15 cellular contexts compared by ENCODE assay signal in the genomic region with DNA sequence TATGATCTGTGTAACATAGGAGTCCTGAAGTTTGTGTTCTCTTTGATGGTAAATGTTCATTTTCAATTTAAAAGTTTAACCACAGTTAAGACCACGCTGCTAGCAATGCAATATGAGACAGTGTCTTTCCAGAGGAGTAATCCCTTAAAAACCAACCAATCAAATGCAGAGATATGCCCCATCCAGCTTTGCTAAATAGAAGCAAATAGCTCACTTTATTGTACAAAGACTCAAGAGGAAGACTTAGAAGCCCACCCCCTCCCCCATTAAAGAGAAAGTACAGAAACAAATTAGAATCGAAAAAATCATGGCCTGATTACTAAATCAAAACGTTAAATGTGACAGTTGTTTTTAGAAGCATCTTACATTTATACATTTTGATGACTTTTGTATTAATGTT. TPM values are rescaled to one million over a fixed set of nuclear protein-coding genes. Genes with fewer than 3 reads are reported as not detected.
A peak's percentile ranks its signal among the peaks of the same experiment; 100 is the strongest.
DNase-seq lines count a peak whose midpoint lies in the region; ATAC-seq and TF ChIP-seq lines count a peak whose summit lies in the region.
"Had no signal": no experiment of that assay in that cellular context is flagged by ENCODE, and none has a peak within 500 bp of the region (broad histone marks: within the 10 kb centered on the region; RNA-seq: fewer than 3 reads in every experiment).

No MANE protein-coding gene starts in this region.

- in situ Hi-C loops in ACHN (cut with HindIII; ENCODE audit: low pct_ligation_motif_present, low pct_unique_long_range_greater_than_20kb, low sequenced_read_pairs): no loop called here

- H3K27me3 Mint-ChIP-seq in activated T-helper 17 cell treated with anti-CD3 and anti-CD28 coated beads, Interleukin-2, amount 50 U/mL, for 72 hours: no peaks in the 10 kb centered on the region
- peaks cover 2% of the 10 kb centered on the region for H3K27me3 Mint-ChIP-seq in neural crest cell (ENCODE audit: low read depth)
- H3K27me3 Mint-ChIP-seq: central memory CD8-positive, alpha-beta T cell had no signal

- peak overlapping the region; percentile 99 for H3K4me3 Mint-ChIP-seq in activated T-helper 17 cell treated with anti-CD3 and anti-CD28 coated beads, Interleukin-2, amount 50 U/mL, for 72 hours
- H3K4me3 Mint-ChIP-seq in neural crest cell: peak overlapping the region; percentile 69

- H3K4me1 Mint-ChIP-seq in activated T-helper 17 cell treated with anti-CD3 and anti-CD28 coated beads, Interleukin-2, amount 50 U/mL, for 72 hours: peaks cover 5% of the 10 kb centered on the region
- peaks cover 23% of the 10 kb centered on the region for H3K4me1 Mint-ChIP-seq in neural crest cell

- peaks cover 21% of the 10 kb centered on the region for H3K36me3 Mint-ChIP-seq in activated T-helper 17 cell treated with anti-CD3 and anti-CD28 coated beads, Interleukin-2, amount 50 U/mL, for 72 hours (ENCODE audit: low read depth)
- peaks cover 3% of the 10 kb centered on the region for H3K36me3 Mint-ChIP-seq in neural crest cell (ENCODE audit: low read depth)

- no peak for ATAC-seq in activated T-helper 17 cell treated with anti-CD3 and anti-CD28 coated beads, Interleukin-2, amount 50 U/mL, for 72 hours (replicated peaks)
- ATAC-seq: gastrocnemius medialis had no signal

- no peak for TF ChIP-seq CTCF in LNCaP clone FGC (IDR thresholded peaks at IDR 0.05; ENCODE audit: control insufficient read depth, extremely low read depth, insufficient read depth)
- TF ChIP-seq CTCF in neural crest cell (conservative IDR thresholded peaks at IDR 0.05): no peak

- H3K4me3 ChIP-seq in LNCaP clone FGC (ENCODE audit: low read depth, low read length): peak overlapping the region; percentile 96; the same call in 1 of the 2 replicates

- H3K27ac Mint-ChIP-seq in activated T-helper 17 cell treated with anti-CD3 and anti-CD28 coated beads, Interleukin-2, amount 50 U/mL, for 72 hours: no peak overlapping the region
- no peak overlapping the region for H3K27ac Mint-ChIP-seq in neural crest cell (ENCODE audit: unreplicated experiment)

- H3K9me3 Mint-ChIP-seq in activated T-helper 17 cell treated with anti-CD3 and anti-CD28 coated beads, Interleukin-2, amount 50 U/mL, for 72 hours: no peaks in the 10 kb centered on the region
- H3K9me3 Mint-ChIP-seq in neural crest cell: no peaks in the 10 kb centered on the region
- H3K9me3 Mint-ChIP-seq: central memory CD8-positive, alpha-beta T cell had no signal

- DNase-seq in DMS 273 (lab: John Stamatoyannopoulos, UW; ENCODE audit: unreplicated experiment) (peak; percentile 13), DMS 273 treated with DMSO at 0.1 percent for 48 hours (lab: John Stamatoyannopoulos, UW) (no peak), LNCaP clone FGC (ENCODE audit: low read depth) (no peak), neural crest cell (ENCODE audit: low read depth, low spot score) (no peak), hippocampal formation (lab: John Stamatoyannopoulos, UW) (no peak), ACHN (no peak), KG1 (lab: John Stamatoyannopoulos, UW) (no peak)
- DNase-seq: 8988T; gastrocnemius medialis; islet precursor cell; NCI-H226; stimulated activated CD4-positive, alpha-beta T cell treated with anti-CD3 and anti-CD28 coated beads, Interleukin-2, amount 100 ng/mL, for 24 hours; transverse colon had no signal

RNA-seq across cellular contexts. Expression of a gene that starts 2.1 kb away (rescaled TPM):
- 100 to 1,000 TPM; 130 to 221 TPM for total RNA-seq in activated T-helper 17 cell treated with anti-CD3 and anti-CD28 coated beads, Interleukin-2, amount 50 U/mL, for 72 hours
- 355 and 367 TPM in 2 replicates for total RNA-seq in neural crest cell
